In genomic region chr17:7806592-7806991, GRCh38 we compare ENCODE assay signal across 25 cellular contexts. TPM values are rescaled to one million over a fixed set of nuclear protein-coding genes. Genes with fewer than 3 reads are reported as not detected.
A peak's percentile ranks its signal among the peaks of the same experiment; 100 is the strongest.
DNase-seq lines count a peak whose midpoint lies in the region; ATAC-seq and TF ChIP-seq lines count a peak whose summit lies in the region.
"Had no signal": no experiment of that assay in that cellular context is flagged by ENCODE, and none has a peak within 500 bp of the region (broad histone marks: within the 10 kb centered on the region; RNA-seq: fewer than 3 reads in every experiment).

No MANE protein-coding gene starts in this region.

- H3K4me3 Mint-ChIP-seq in chondrocyte (ENCODE audit: unreplicated experiment) = no peak overlapping the region
- H3K4me3 Mint-ChIP-seq: B cell; CD4-positive, CD25-positive, alpha-beta regulatory T cell; IgD-negative memory B cell had no signal

- peak overlapping the region; percentile 95 for H3K27ac ChIP-seq in parathyroid adenoma
- H3K27ac ChIP-seq: GM23248, RWPE1 had no signal

- H3K9me3 Mint-ChIP-seq in chondrocyte (ENCODE audit: low read depth) = no peaks in the 10 kb centered on the region
- H3K9me3 Mint-ChIP-seq: CD4-positive, CD25-positive, alpha-beta regulatory T cell; IgD-negative memory B cell had no signal

- H3K79me2 ChIP-seq in parathyroid adenoma = no peaks in the 10 kb centered on the region

- no peak overlapping the region for H3K4me3 ChIP-seq in parathyroid adenoma (ENCODE audit: low read depth, low read length)
- H3K4me3 ChIP-seq: GM23248, HAP-1 had no signal

- no peaks in the 10 kb centered on the region for H3K4me1 Mint-ChIP-seq in chondrocyte (ENCODE audit: low read depth)
- H3K4me1 Mint-ChIP-seq: B cell had no signal

- H3K9me3 ChIP-seq in parathyroid adenoma (ENCODE audit: control insufficient read depth, low read length) = no peaks in the 10 kb centered on the region
- H3K9me3 ChIP-seq: HAP-1 had no signal

- no peaks in the 10 kb centered on the region for H3K36me3 ChIP-seq in parathyroid adenoma (ENCODE audit: control insufficient read depth, insufficient read depth, low read length)
- H3K36me3 ChIP-seq: HAP-1 had no signal

- DNase-seq in SKM-1 treated with dmso at 0.1 percent for 144 hours (lab: John Stamatoyannopoulos, UW; ENCODE audit: unreplicated experiment) (peak; percentile 26), SKM-1 (lab: John Stamatoyannopoulos, UW; ENCODE audit: unreplicated experiment) (no peak), chondrocyte (ENCODE audit: low spot score) (peak; percentile 20), SW 1271 (lab: John Stamatoyannopoulos, UW) (no peak), activated gamma-delta T cell treated with Interleukin-2 at 50 U/mL for 16 hours (no peak)
- DNase-seq: 8988T; CD4-positive, CD25-positive, alpha-beta regulatory T cell; COR-L47; DMS 273 treated with DMSO at 0.1 percent for 48 hours; GDM1; GM23248; Kasumi-1; MM.1S; NCI-H1694 treated with DMSO at 0.1 percent for 48 hours; NCI-H510A; NCI-H748 treated with DMSO at 0.1 percent for 48 hours; PC-3; SIG-M5 had no signal

- no peak for TF ChIP-seq CTCF in chondrocyte (IDR thresholded peaks at IDR 0.05)
- TF ChIP-seq CTCF in parathyroid adenoma (IDR thresholded peaks at IDR 0.05) = no peak

- H3K27ac Mint-ChIP-seq in chondrocyte (ENCODE audit: unreplicated experiment) = no peak overlapping the region
- H3K27ac Mint-ChIP-seq: B cell; CD4-positive, CD25-positive, alpha-beta regulatory T cell; IgD-negative memory B cell had no signal

- ATAC-seq in HG02885 (IDR thresholded peaks at IDR 0.05; ENCODE audit: poor library complexity, unreplicated experiment) = no peak
- ATAC-seq in GM19023 (IDR thresholded peaks at IDR 0.05; ENCODE audit: unreplicated experiment) = no peak
- ATAC-seq: PC-3 had no signal

- H3K4me1 ChIP-seq in parathyroid adenoma = peaks cover 17% of the 10 kb centered on the region

- H3K9ac ChIP-seq in parathyroid adenoma = peak overlapping the region; percentile 41
- H3K9ac ChIP-seq: GM23248 had no signal

- H3K4me2 ChIP-seq in parathyroid adenoma (ENCODE audit: low read length) = peak overlapping the region; percentile 53

- H2AFZ ChIP-seq in parathyroid adenoma = peak overlapping the region; percentile 85
- H2AFZ ChIP-seq: GM23248 had no signal

- H3K36me3 Mint-ChIP-seq in chondrocyte (ENCODE audit: low read depth) = no peaks in the 10 kb centered on the region
- H3K36me3 Mint-ChIP-seq: CD4-positive, CD25-positive, alpha-beta regulatory T cell; IgD-negative memory B cell had no signal

- H3K27me3 ChIP-seq in parathyroid adenoma (ENCODE audit: control insufficient read depth, insufficient read depth, low read length) = no peaks in the 10 kb centered on the region

- peaks cover 29% of the 10 kb centered on the region for H3K27me3 Mint-ChIP-seq in chondrocyte (ENCODE audit: low read depth)

RNA-seq across cellular contexts. Expression of gene KDM6B, which starts 27.4 kb away (rescaled TPM):
- total RNA-seq in chondrocyte = 36.6 to 38.2 TPM (median 37.4 TPM) in 3 replicates

RNA-seq across cellular contexts. Expression of gene TMEM88, which starts 48.3 kb away (rescaled TPM):
- 1.6 to 1.9 TPM (median 1.8 TPM) in 3 replicates for total RNA-seq in chondrocyte
- total RNA-seq: GM23248 had no signal

RNA-seq across cellular contexts. Expression of gene NAA38, which starts 50.8 kb away (rescaled TPM):
- 52.9 to 94.6 TPM (median 57.5 TPM) in 3 replicates for total RNA-seq in chondrocyte

RNA-seq across cellular contexts. Expression of gene CYB5D1, which starts 51.2 kb away (rescaled TPM):
- total RNA-seq in chondrocyte = 6.9 to 10.5 TPM (median 8.6 TPM) in 3 replicates

Comparison
In these comparisons a context has a peak if more than half of its experiments do, and no peak if none do; other contexts are left out.
1. DNase-seq: peak in SKM-1 treated with dmso at 0.1 percent for 144 hours (single experiment) and chondrocyte (single experiment); none in SKM-1 (single experiment), SW 1271 (0 of 2) and activated gamma-delta T cell treated with Interleukin-2 at 50 U/mL for 16 hours (single experiment).